In the genomic region with DNA sequence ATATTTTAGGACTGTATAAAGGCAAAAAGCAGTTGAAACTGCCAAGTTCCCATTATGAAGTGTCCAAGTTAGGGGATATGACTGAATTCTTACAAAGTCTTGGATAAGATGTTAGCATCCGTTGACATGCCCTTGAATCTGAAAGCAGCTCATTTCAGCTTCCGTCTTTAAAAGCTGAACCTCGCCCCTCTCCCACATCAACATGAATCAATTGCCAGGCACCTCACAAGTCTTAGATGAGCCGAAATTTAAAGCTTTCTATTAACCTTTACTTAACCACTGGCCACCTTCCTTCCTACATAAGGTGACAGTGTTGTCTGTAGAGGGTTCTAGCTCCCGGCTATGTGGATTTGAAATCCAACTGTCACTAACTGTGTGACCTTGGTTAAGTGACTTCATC, we compare ENCODE assay signal across 8 cellular contexts. TPM values are rescaled to one million over a fixed set of nuclear protein-coding genes. Genes with fewer than 3 reads are reported as not detected.
DNase-seq lines count a peak whose midpoint lies in the region; ATAC-seq and TF ChIP-seq lines count a peak whose summit lies in the region.

No MANE protein-coding gene starts in this region.

- TF ChIP-seq EP300 in SK-N-SH (IDR thresholded peaks at IDR 0.05; ENCODE audit: borderline replicate concordance in 1 of 2, low read depth in 1 of 2, low read length in 1 of 2) = no peak

- H4K20me1 ChIP-seq in SK-N-SH (ENCODE audit: insufficient read depth) = peaks cover 58% of the 10 kb centered on the region

- no peak for TF ChIP-seq CTCF in SK-N-SH (IDR thresholded peaks at IDR 0.05)
- no peak for TF ChIP-seq CTCF in foreskin keratinocyte (conservative IDR thresholded peaks at IDR 0.05)
- no peak for TF ChIP-seq CTCF in retinal pigment epithelial cell (conservative IDR thresholded peaks at IDR 0.05; ENCODE audit: low read depth, low read length)
- TF ChIP-seq CTCF in GM10248 (IDR thresholded peaks at IDR 0.05; ENCODE audit: control extremely low read depth, extremely low read depth, low read depth, missing control alignments) = no peak

- POLR2A ChIA-PET in SK-N-SH (lab: Yijun Ruan, JAX) (interaction anchor here (1.1 kb wide), 1 partner anchor 8 kb away, joined by 3 read pairs; no protein-coding TSS in a partner anchor), GM10248 (lab: Yijun Ruan, JAX) (no interaction called here)

- peaks cover 0 to 11% of the 10 kb centered on the region in 2 experiments for H3K36me3 ChIP-seq in SK-N-SH (replicated peaks in 1 of 2; ENCODE audit: control insufficient read depth in 1 of 2, insufficient read depth in 2 of 2, low read length in 1 of 2)

- H3K36me3 Mint-ChIP-seq in T-helper 2 cell treated with Interferon-gamma antibody and Interleukin-4, amounts not matched to agents 5 μg/mL and 100 μg/mL, for 36 hours (ENCODE audit: low read depth) = peaks cover 35% of the 10 kb centered on the region

- ATAC-seq in SK-N-SH treated with all-trans-retinoic acid at 6 μM for 48 hours = no peak
- ATAC-seq in foreskin keratinocyte = no peak

- TF ChIP-seq RAD21 in SK-N-SH (IDR thresholded peaks at IDR 0.05; ENCODE audit: low read length) = no peak

- H3K27ac Mint-ChIP-seq in T-helper 2 cell treated with Interferon-gamma antibody and Interleukin-4, amounts not matched to agents 5 μg/mL and 100 μg/mL, for 36 hours = peak overlapping the region; percentile 97

- peak overlapping the region; percentile 71 to 79 for H3K4me3 ChIP-seq in SK-N-SH (ENCODE audit: low read depth in 2 of 2, low read length in 1 of 2)
- peak overlapping the region; percentile 91 for H3K4me3 ChIP-seq in retinal pigment epithelial cell (ENCODE audit: low read length)

- H3K4me2 ChIP-seq in SK-N-SH = peak overlapping the region; percentile 78

- H3K4me3 Mint-ChIP-seq in T-helper 2 cell treated with Interferon-gamma antibody and Interleukin-4, amounts not matched to agents 5 μg/mL and 100 μg/mL, for 36 hours = peak overlapping the region; percentile 99

- H3K9me3 Mint-ChIP-seq in T-helper 2 cell treated with Interferon-gamma antibody and Interleukin-4, amounts not matched to agents 5 μg/mL and 100 μg/mL, for 36 hours = no peaks in the 10 kb centered on the region

- WGBS in SK-N-SH (ENCODE audit: low lambda C conversion rate) = 2% methylated on average over 5 of the region's 5 CpGs

- H3K9ac ChIP-seq in SK-N-SH = peak overlapping the region; percentile 91

- H3K27me3 ChIP-seq in SK-N-SH (ENCODE audit: insufficient read depth) (no peaks in the 10 kb centered on the region), foreskin keratinocyte (no peaks in the 10 kb centered on the region)

- peaks cover 20% of the 10 kb centered on the region for H3F3A ChIP-seq in SK-N-SH (replicated peaks; ENCODE audit: insufficient read depth)

- H3K27ac ChIP-seq in SK-N-SH (ENCODE audit: low read depth in 2 of 2, low read length in 1 of 2) (peak overlapping the region in 1 of 2 experiments; percentile 37; a peak in 2 of 4 replicates), foreskin keratinocyte (peak overlapping the region; percentile 94)

- CTCF ChIA-PET in SK-N-SH (lab: Yijun Ruan, JAX) (interaction anchor here (1.3 to 4.6 kb wide), 2 partner anchors 11 to 147 kb away, joined by 4 to 15 read pairs; no protein-coding TSS in a partner anchor), GM10248 (lab: Yijun Ruan, JAX) (interaction anchor here (1.1 to 1.3 kb wide), 3 partner anchors 35 to 273 kb away, joined by 4 to 6 read pairs (median 5); partner anchors contain the start of genes FAM216A and GPN3)

- no peaks in the 10 kb centered on the region for H3K9me2 ChIP-seq in SK-N-SH

- no peaks in the 10 kb centered on the region for H3K9me3 ChIP-seq in SK-N-SH

- no peaks in the 10 kb centered on the region for H3K27me3 Mint-ChIP-seq in T-helper 2 cell treated with Interferon-gamma antibody and Interleukin-4, amounts not matched to agents 5 μg/mL and 100 μg/mL, for 36 hours (ENCODE audit: low read depth)

- H3K4me1 ChIP-seq in SK-N-SH (ENCODE audit: control insufficient read depth in 1 of 2, insufficient read depth in 2 of 2, low read depth in 1 of 2, low read length in 1 of 2) (peaks cover 26 to 29% of the 10 kb centered on the region in 2 experiments), foreskin keratinocyte (peaks cover 35% of the 10 kb centered on the region)

- H3K79me2 ChIP-seq in SK-N-SH (ENCODE audit: insufficient read depth) = peaks cover 63% of the 10 kb centered on the region

- no peak overlapping the region for H2AFZ ChIP-seq in SK-N-SH (ENCODE audit: low read depth)

- DNase-seq in SK-N-SH (no peak), foreskin keratinocyte (no peak), retinal pigment epithelial cell (ENCODE audit: low read depth) (no peak), SW 1271 (lab: John Stamatoyannopoulos, UW) (no peak), retina (no peak), GM10248 (ENCODE audit: extremely low spot score) (no peak)
- DNase-seq in T-helper 2 cell treated with Interferon-gamma antibody and Interleukin-4, amounts not matched to agents 5 μg/mL and 100 μg/mL, for 36 hours (ENCODE audit: low spot score) = peak; percentile 21

- peaks cover 43% of the 10 kb centered on the region for H3K4me1 Mint-ChIP-seq in T-helper 2 cell treated with Interferon-gamma antibody and Interleukin-4, amounts not matched to agents 5 μg/mL and 100 μg/mL, for 36 hours (ENCODE audit: low read depth)

TF ChIP-seq in SK-N-SH, 30 proteins besides CTCF, POLR2A, EP300 and RAD21 (continues in another document):
- TF ChIP-seq USF2 (IDR thresholded peaks at IDR 0.05; ENCODE audit: borderline replicate concordance, low read depth, low read length) (no peak), FOXM1 (IDR thresholded peaks at IDR 0.05; ENCODE audit: low read depth) (no peak), NRF1 (IDR thresholded peaks at IDR 0.05; ENCODE audit: low read depth, low read length) (no peak), TAF1 (IDR thresholded peaks at IDR 0.05; ENCODE audit: borderline replicate concordance, low read depth, low read length) (no peak), GATA2 (CRISPR knock-in tag; IDR thresholded peaks at IDR 0.05) (no peak), FOXJ3 (CRISPR knock-in tag; IDR thresholded peaks at IDR 0.05) (no peak), ELF1 (IDR thresholded peaks at IDR 0.05) (no peak), RFX5 (IDR thresholded peaks at IDR 0.05; ENCODE audit: low read length) (no peak), SMC3 (IDR thresholded peaks at IDR 0.05; ENCODE audit: low read depth, low read length) (no peak)
- TF ChIP-seq, protein P1, sequence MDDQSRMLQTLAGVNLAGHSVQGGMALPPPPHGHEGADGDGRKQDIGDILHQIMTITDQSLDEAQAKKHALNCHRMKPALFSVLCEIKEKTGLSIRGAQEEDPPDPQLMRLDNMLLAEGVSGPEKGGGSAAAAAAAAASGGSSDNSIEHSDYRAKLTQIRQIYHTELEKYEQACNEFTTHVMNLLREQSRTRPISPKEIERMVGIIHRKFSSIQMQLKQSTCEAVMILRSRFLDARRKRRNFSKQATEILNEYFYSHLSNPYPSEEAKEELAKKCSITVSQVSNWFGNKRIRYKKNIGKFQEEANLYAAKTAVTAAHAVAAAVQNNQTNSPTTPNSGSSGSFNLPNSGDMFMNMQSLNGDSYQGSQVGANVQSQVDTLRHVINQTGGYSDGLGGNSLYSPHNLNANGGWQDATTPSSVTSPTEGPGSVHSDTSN (IDR thresholded peaks at IDR 0.05) = no peak

TF ChIP-seq in SK-N-SH treated with all-trans-retinoic acid at 6 μM for 48 hours, 23 proteins besides CTCF, POLR2A, EP300 and RAD21:
- TF ChIP-seq CSDC2 (CRISPR knock-in tag; IDR thresholded peaks at IDR 0.05) = no peak
- no peak for TF ChIP-seq ZNF8 (CRISPR knock-in tag; IDR thresholded peaks at IDR 0.05)

RNA-seq across cellular contexts. Expression of gene PPP1CC, which starts 1.3 kb away (rescaled TPM):
- polyA plus RNA-seq in SK-N-SH (2012; rRNA removed) = 62.0 and 74.3 TPM in 2 replicates
- polyA plus RNA-seq in SK-N-SH (2012; cell fraction: cytosol; rRNA removed) = 90.5 and 111 TPM in 2 replicates
- 34.3 and 68.3 TPM in 2 replicates for polyA plus RNA-seq in SK-N-SH (2012; cell fraction: nucleus; rRNA removed)
- total RNA-seq in foreskin keratinocyte = 118 and 143 TPM in 2 replicates
- 76.2 and 107 TPM in 2 replicates for polyA plus RNA-seq in foreskin keratinocyte

RNA-seq across cellular contexts. Expression of gene HVCN1, which starts 52.5 kb away (rescaled TPM):
- polyA plus RNA-seq in SK-N-SH (2012; rRNA removed) = 0.03 TPM in 2 replicates
- polyA plus RNA-seq in SK-N-SH (2012; cell fraction: cytosol; rRNA removed) = 0.03 and 0.10 TPM in 2 replicates
- 0.09 TPM in 1 of 2 replicates, not detected in the other for polyA plus RNA-seq in SK-N-SH (2012; cell fraction: nucleus; rRNA removed)
- 2.3 and 2.6 TPM in 2 replicates for total RNA-seq in foreskin keratinocyte
- 1.8 and 2.4 TPM in 2 replicates for polyA plus RNA-seq in foreskin keratinocyte
